In the genomic region with DNA sequence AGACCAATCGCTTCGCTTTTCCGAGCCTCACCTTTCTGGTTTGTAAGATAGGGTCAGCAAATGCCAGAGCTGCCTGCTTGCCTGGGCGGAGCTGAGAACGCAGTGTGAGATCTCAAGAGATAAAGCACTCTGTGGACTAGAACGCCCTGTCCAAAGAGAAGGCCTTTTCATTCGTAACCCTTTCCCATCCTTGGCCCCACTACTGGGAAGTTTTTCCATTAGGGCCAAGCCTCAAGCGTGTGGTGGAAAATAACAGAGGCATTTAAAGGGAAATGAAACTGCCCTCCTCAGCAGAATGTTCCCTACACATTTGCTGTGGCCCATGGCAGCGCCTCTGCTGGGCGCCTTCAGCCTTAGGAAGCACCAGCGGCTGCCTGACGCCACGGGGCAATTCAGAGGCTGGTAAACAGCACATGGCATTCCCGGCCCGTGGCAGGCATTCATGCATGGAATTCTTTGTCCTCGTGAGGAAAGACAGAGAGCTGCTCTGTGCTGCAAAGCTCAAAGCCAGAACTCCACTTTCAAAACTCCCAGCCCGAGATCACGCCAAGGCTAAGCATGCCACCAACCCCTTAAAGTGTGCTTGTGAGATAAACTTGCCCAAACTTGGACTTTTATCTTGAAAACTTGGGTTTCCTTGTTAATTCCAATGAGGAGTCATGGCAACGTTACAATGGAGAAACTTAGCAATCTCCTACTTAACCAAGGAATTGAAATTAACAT, we compare ENCODE assay signal across 9 cellular contexts. TPM values are rescaled to one million over a fixed set of nuclear protein-coding genes. Genes with fewer than 3 reads are reported as not detected.
DNase-seq lines count a peak whose midpoint lies in the region; ATAC-seq and TF ChIP-seq lines count a peak whose summit lies in the region.
"Had no signal": no experiment of that assay in that cellular context is flagged by ENCODE, and none has a peak within 500 bp of the region (broad histone marks: within the 10 kb centered on the region; RNA-seq: fewer than 3 reads in every experiment).

No MANE protein-coding gene starts in this region.

- TF ChIP-seq EP300 in sigmoid colon (IDR thresholded peaks at IDR 0.05): peak in 1 of 4 donors; percentile 83

- intact Hi-C loops in sigmoid colon (cut with DNase I): loop anchor here (2.0 kb wide), 2 partner anchors 30 to 76 kb away; no protein-coding TSS in a partner anchor

- peak overlapping the region; percentile 83 to 89 (median 88) for H3K27ac ChIP-seq in sigmoid colon

- H3K27me3 ChIP-seq in sigmoid colon: no peaks in the 10 kb centered on the region

- H3K4me1 ChIP-seq in sigmoid colon: peaks cover 0 to 87% (median 76%) of the 10 kb centered on the region in 4 donors

- in situ Hi-C loops in T47D (cut with HindIII; ENCODE audit: low pct_unique_long_range_greater_than_20kb, low sequenced_read_pairs): no loop called here

- WGBS in sigmoid colon, 2 donors: 8 to 29% methylated on average over 19 of the region's 19 CpGs

- peak; percentile 33 to 72 (median 56) for TF ChIP-seq CTCF in sigmoid colon (IDR thresholded peaks at IDR 0.05)

- ATAC-seq in GM18867 (IDR thresholded peaks at IDR 0.05; ENCODE audit: unreplicated experiment) (no peak), GM19395 (IDR thresholded peaks at IDR 0.05; ENCODE audit: unreplicated experiment) (no peak)

- H3K4me3 ChIP-seq in sigmoid colon: peak overlapping the region in 3 of 4 donors; percentile 18 to 23 (median 19)

- DNase-seq in NCI-H524 (lab: John Stamatoyannopoulos, UW) (peak; percentile 7 to 40), NCI-H524 treated with DMSO at 0.1 percent for 48 hours (lab: John Stamatoyannopoulos, UW) (no peak), NCI-H510A (lab: John Stamatoyannopoulos, UW) (peak; percentile 71), T47D (ENCODE audit: low read depth in 1 of 2, low spot score in 1 of 2) (peak; percentile 66 to 99), iPS-NIHi11 (ENCODE audit: low spot score) (peak; percentile 83), sigmoid colon (peak; percentile 96)
- DNase-seq: DND-41 had no signal

- peak in 1 of 2 donors; percentile 36 for TF ChIP-seq POLR2A in sigmoid colon (IDR thresholded peaks at IDR 0.05)

- H3K36me3 ChIP-seq in sigmoid colon: no peaks in the 10 kb centered on the region

- H3K9me3 ChIP-seq in sigmoid colon: no peaks in the 10 kb centered on the region

RNA-seq across cellular contexts. Expression of a gene that starts 38.1 kb away (rescaled TPM):
- 1,000 to 10,000 TPM in 2 of 4 donors, 100 to 1,000 TPM in 2; 751 to 1,294 (median 1,065) TPM for total RNA-seq in sigmoid colon
- 100 to 1,000 TPM in 1 of 3 donors, 10 to 100 TPM in 2; 82.3 to 141 (median 85.5) TPM for polyA plus RNA-seq in sigmoid colon
